ENCODE assay signal across 19 cellular contexts in genomic region chr19:5956728-5957127, GRCh38. TPM values are rescaled to one million over a fixed set of nuclear protein-coding genes. Genes with fewer than 3 reads are reported as not detected.
A peak's percentile ranks its signal among the peaks of the same experiment; 100 is the strongest.
DNase-seq lines count a peak whose midpoint lies in the region; ATAC-seq and TF ChIP-seq lines count a peak whose summit lies in the region.
"Had no signal": no experiment of that assay in that cellular context is flagged by ENCODE, and none has a peak within 500 bp of the region (broad histone marks: within the 10 kb centered on the region; RNA-seq: fewer than 3 reads in every experiment).

No MANE protein-coding gene starts in this region.

- TF ChIP-seq POLR2A in esophagus muscularis mucosa (IDR thresholded peaks at IDR 0.05; ENCODE audit: low read depth) (no peak), esophagus squamous epithelium (IDR thresholded peaks at IDR 0.05) (no peak)

- POLR2A ChIA-PET in activated CD4-positive, alpha-beta T cell treated with anti-CD3 and anti-CD28 coated beads for 36 hours (lab: Charles Lee), result no interaction called here

- H3K27me3 Mint-ChIP-seq in activated CD4-positive, alpha-beta T cell treated with anti-CD3 and anti-CD28 coated beads for 36 hours, result no peaks in the 10 kb centered on the region
- H3K27me3 Mint-ChIP-seq in osteocyte (ENCODE audit: unreplicated experiment), result no peaks in the 10 kb centered on the region

- H3K27ac ChIP-seq in OCI-LY1 (ENCODE audit: low read depth, low read length, poor library complexity, severe bottlenecking) (peak overlapping the region; percentile 98), esophagus muscularis mucosa (replicated peaks in 1 of 4) (peak overlapping the region; percentile 79 to 85 (median 84)), caudate nucleus (ENCODE audit: low read depth, low read length) (no peak overlapping the region), esophagus squamous epithelium (no peak overlapping the region)
- H3K27ac ChIP-seq: A549 had no signal

- H4K20me1 ChIP-seq in OCI-LY1 (ENCODE audit: insufficient read depth, low read length), result no peaks in the 10 kb centered on the region

- intact Hi-C loops in activated CD4-positive, alpha-beta T cell treated with anti-CD3 and anti-CD28 coated beads for 36 hours (cut with DNase I, micrococcal nuclease), result no loop called here
- intact Hi-C loops in esophagus muscularis mucosa (cut with DNase I) (no loop called here), esophagus squamous epithelium (cut with DNase I) (no loop called here)

- no peak for DNase-seq in activated CD4-positive, alpha-beta T cell treated with anti-CD3 and anti-CD28 coated beads for 36 hours
- DNase-seq in activated CD4-positive, alpha-beta T cell treated with anti-CD3 and anti-CD28 coated beads, Interleukin-2, amount 50 U/mL, for 1 hour, result no peak
- DNase-seq in esophagus muscularis mucosa (ENCODE audit: extremely low spot score) (no peak), osteocyte (ENCODE audit: extremely low spot score, unreplicated experiment) (no peak), caudate nucleus (lab: John Stamatoyannopoulos, UW) (no peak), esophagus squamous epithelium (lab: John Stamatoyannopoulos, UW) (no peak)
- DNase-seq: activated naive CD4-positive, alpha-beta T cell; foreskin melanocyte; NCI-H82; SK-N-SH; T-helper 9 cell; thyroid gland had no signal

- H2AFZ ChIP-seq in OCI-LY1 (ENCODE audit: low read length), result no peak overlapping the region

- TF ChIP-seq CTCF in OCI-LY1 (IDR thresholded peaks at IDR 0.05; ENCODE audit: low read length), result no peak
- TF ChIP-seq CTCF in esophagus muscularis mucosa (IDR thresholded peaks at IDR 0.05), result no peak
- TF ChIP-seq CTCF in osteocyte (IDR thresholded peaks at IDR 0.05), result no peak
- TF ChIP-seq CTCF in esophagus squamous epithelium (IDR thresholded peaks at IDR 0.05), result no peak

- no peak for ATAC-seq in activated CD4-positive, alpha-beta T cell treated with anti-CD3 and anti-CD28 coated beads for 36 hours
- no peak for ATAC-seq in HG02852 (IDR thresholded peaks at IDR 0.05; ENCODE audit: unreplicated experiment)
- ATAC-seq: A549; stimulated activated effector memory CD8-positive, alpha-beta T cell treated with anti-CD3 and anti-CD28 coated beads, Interleukin-12 subunit alpha, Interleukin-12 subunit beta, amount 100 ng/mL, for 72 hours had no signal

- H3F3A ChIP-seq in OCI-LY1 (ENCODE audit: insufficient read depth, low read length), result no peaks in the 10 kb centered on the region

- H3K27me3 ChIP-seq in OCI-LY1 (ENCODE audit: insufficient read depth, low read length), result no peaks in the 10 kb centered on the region
- no peaks in the 10 kb centered on the region for H3K27me3 ChIP-seq in esophagus muscularis mucosa
- no peaks in the 10 kb centered on the region for H3K27me3 ChIP-seq in esophagus squamous epithelium
- H3K27me3 ChIP-seq: Peyer's patch, thyroid gland had no signal

- no peak overlapping the region for H3K4me3 Mint-ChIP-seq in activated CD4-positive, alpha-beta T cell treated with anti-CD3 and anti-CD28 coated beads for 36 hours
- H3K4me3 Mint-ChIP-seq in osteocyte (ENCODE audit: unreplicated experiment), result no peak overlapping the region
- H3K4me3 Mint-ChIP-seq: CD14-positive monocyte; stimulated activated effector memory CD8-positive, alpha-beta T cell treated with anti-CD3 and anti-CD28 coated beads, Interleukin-12 subunit alpha, Interleukin-12 subunit beta, amount 100 ng/mL, for 72 hours had no signal

- no peak overlapping the region; the same call in 1 of the 2 replicates for H3K4me2 ChIP-seq in OCI-LY1 (ENCODE audit: low read length)
- H3K4me2 ChIP-seq: A549, SK-N-SH had no signal

- no peaks in the 10 kb centered on the region for H3K9me3 Mint-ChIP-seq in activated CD4-positive, alpha-beta T cell treated with anti-CD3 and anti-CD28 coated beads for 36 hours (ENCODE audit: low read depth)
- H3K9me3 Mint-ChIP-seq in osteocyte (ENCODE audit: unreplicated experiment), result no peaks in the 10 kb centered on the region
- H3K9me3 Mint-ChIP-seq: CD14-positive monocyte; stimulated activated effector memory CD8-positive, alpha-beta T cell treated with anti-CD3 and anti-CD28 coated beads, Interleukin-12 subunit alpha, Interleukin-12 subunit beta, amount 100 ng/mL, for 72 hours had no signal

- CTCF ChIA-PET in activated CD4-positive, alpha-beta T cell treated with anti-CD3 and anti-CD28 coated beads for 36 hours (lab: Charles Lee), result interaction anchor here (0.5 to 2.7 kb wide), 3 partner anchors 11 to 25 kb away, joined by 3 to 16 read pairs (median 3); partner anchors contain the start of gene RANBP3

- H3K4me3 ChIP-seq in OCI-LY1 (ENCODE audit: low read depth, low read length, poor library complexity, severe bottlenecking), result no peak overlapping the region
- H3K4me3 ChIP-seq in esophagus muscularis mucosa, result no peak overlapping the region
- H3K4me3 ChIP-seq in esophagus squamous epithelium, result no peak overlapping the region
- H3K4me3 ChIP-seq: A549, Peyer's patch, prostate gland, thyroid gland had no signal

- H3K36me3 ChIP-seq in OCI-LY1 (ENCODE audit: insufficient read depth, low read length) (peaks cover 4% of the 10 kb centered on the region; the same call in 1 of the 2 replicates), esophagus muscularis mucosa (no peaks in the 10 kb centered on the region), esophagus squamous epithelium (peaks cover 0 to 9% (median 6%) of the 10 kb centered on the region in 3 donors)
- H3K36me3 ChIP-seq: Peyer's patch, prostate gland, thyroid gland had no signal

- peaks cover 72% of the 10 kb centered on the region for H3K79me2 ChIP-seq in OCI-LY1 (ENCODE audit: insufficient read depth, low read length)

- H3K36me3 Mint-ChIP-seq in activated CD4-positive, alpha-beta T cell treated with anti-CD3 and anti-CD28 coated beads for 36 hours (ENCODE audit: low read depth), result peaks cover 22% of the 10 kb centered on the region
- H3K36me3 Mint-ChIP-seq in osteocyte (ENCODE audit: unreplicated experiment), result no peaks in the 10 kb centered on the region

- H3K27ac Mint-ChIP-seq in activated CD4-positive, alpha-beta T cell treated with anti-CD3 and anti-CD28 coated beads for 36 hours, result peak overlapping the region; percentile 22
- peak overlapping the region; percentile 87 for H3K27ac Mint-ChIP-seq in osteocyte (ENCODE audit: unreplicated experiment)
- H3K27ac Mint-ChIP-seq: stimulated activated effector memory CD8-positive, alpha-beta T cell treated with anti-CD3 and anti-CD28 coated beads, Interleukin-12 subunit alpha, Interleukin-12 subunit beta, amount 100 ng/mL, for 72 hours had no signal

- no peaks in the 10 kb centered on the region for H3K9me2 ChIP-seq in OCI-LY1 (ENCODE audit: low read depth, low read length)
- H3K9me2 ChIP-seq: SK-N-SH had no signal

- no peaks in the 10 kb centered on the region for H3K9me3 ChIP-seq in OCI-LY1 (ENCODE audit: low read length)
- H3K9me3 ChIP-seq in esophagus muscularis mucosa, result no peaks in the 10 kb centered on the region
- no peaks in the 10 kb centered on the region for H3K9me3 ChIP-seq in esophagus squamous epithelium
- H3K9me3 ChIP-seq: A549, Peyer's patch, prostate gland, SK-N-SH, thyroid gland had no signal

- WGBS in esophagus muscularis mucosa, result 88% methylated on average over 12 of the region's 12 CpGs
- 86 to 89% methylated on average over 12 of the region's 12 CpGs for WGBS in esophagus squamous epithelium, 2 donors

- H3K4me1 ChIP-seq in OCI-LY1 (ENCODE audit: insufficient read depth, low read length, severe bottlenecking) (peaks cover 73% of the 10 kb centered on the region), esophagus muscularis mucosa (peaks cover 97 to 100% (median 100%) of the 10 kb centered on the region in 4 donors), esophagus squamous epithelium (peaks cover 51 to 90% (median 57%) of the 10 kb centered on the region in 3 donors)

- no peak overlapping the region for H3K9ac ChIP-seq in OCI-LY1 (ENCODE audit: low read length)
- H3K9ac ChIP-seq: SK-N-SH had no signal

- TF ChIP-seq EP300 in esophagus muscularis mucosa (IDR thresholded peaks at IDR 0.05), result no peak

- H3K4me1 Mint-ChIP-seq in activated CD4-positive, alpha-beta T cell treated with anti-CD3 and anti-CD28 coated beads for 36 hours, result peaks cover 92% of the 10 kb centered on the region
- peaks cover 76% of the 10 kb centered on the region for H3K4me1 Mint-ChIP-seq in osteocyte (ENCODE audit: unreplicated experiment)

RNA-seq across cellular contexts. Expression of gene RANBP3, which starts 21.2 kb away (rescaled TPM):
- 100 to 1,000 TPM in 1 of 2 experiments, 10 to 100 TPM in 1; 85.5 to 103 TPM for total RNA-seq in activated CD4-positive, alpha-beta T cell treated with anti-CD3 and anti-CD28 coated beads for 36 hours
- total RNA-seq in esophagus muscularis mucosa, result 100 to 1,000 TPM in 2 of 4 donors, 10 to 100 TPM in 2; 92.2 to 127 (median 102) TPM
- 74.9 and 81.9 TPM in 2 replicates for total RNA-seq in osteocyte
- 10 to 100 TPM; 38.0 to 77.8 (median 39.6) TPM for total RNA-seq in esophagus squamous epithelium

RNA-seq across cellular contexts. Expression of gene CAPS, which starts 42.7 kb away (rescaled TPM):
- 1 to 10 TPM; 2.2 to 2.7 TPM for total RNA-seq in activated CD4-positive, alpha-beta T cell treated with anti-CD3 and anti-CD28 coated beads for 36 hours
- total RNA-seq in esophagus muscularis mucosa (10 to 100 TPM in 3 of 4 donors, 1 to 10 TPM in 1; 5.5 to 16.1 (median 15.2) TPM), osteocyte (14.4 and 15.6 TPM in 2 replicates), esophagus squamous epithelium (10 to 100 TPM in 2 of 4 donors, 1 to 10 TPM in 2; 3.3 to 13.7 (median 7.3) TPM)

RNA-seq across cellular contexts. Expression of gene VMAC, which starts 52.1 kb away (rescaled TPM):
- total RNA-seq in activated CD4-positive, alpha-beta T cell treated with anti-CD3 and anti-CD28 coated beads for 36 hours, result 1 to 10 TPM; 2.3 to 2.8 TPM
- total RNA-seq in esophagus muscularis mucosa, result 10 to 100 TPM in 1 of 4 donors, 1 to 10 TPM in 3; 5.0 to 12.5 (median 7.6) TPM
- total RNA-seq in osteocyte, result 10.0 and 10.7 TPM in 2 replicates
- total RNA-seq in esophagus squamous epithelium, result 1 to 10 TPM; 3.1 to 8.6 (median 5.6) TPM

RNA-seq across cellular contexts. Expression of gene NDUFA11, which starts 53.1 kb away (rescaled TPM):
- total RNA-seq in activated CD4-positive, alpha-beta T cell treated with anti-CD3 and anti-CD28 coated beads for 36 hours, result 100 to 1,000 TPM; 175 to 213 TPM
- 100 to 1,000 TPM; 292 to 378 (median 314) TPM for total RNA-seq in esophagus muscularis mucosa
- 253 and 259 TPM in 2 replicates for total RNA-seq in osteocyte
- 100 to 1,000 TPM; 204 to 277 (median 234) TPM for total RNA-seq in esophagus squamous epithelium

Comparison
In these comparisons a context has a peak if more than half of its experiments do, and no peak if none do; other contexts are left out.
1. H3K27ac ChIP-seq: peak in OCI-LY1 (single experiment) and esophagus muscularis mucosa (4 of 4); none in caudate nucleus (single experiment) and esophagus squamous epithelium (0 of 4).